Comparison of ENCODE assay signal across 1 cellular context in the genomic region with DNA sequence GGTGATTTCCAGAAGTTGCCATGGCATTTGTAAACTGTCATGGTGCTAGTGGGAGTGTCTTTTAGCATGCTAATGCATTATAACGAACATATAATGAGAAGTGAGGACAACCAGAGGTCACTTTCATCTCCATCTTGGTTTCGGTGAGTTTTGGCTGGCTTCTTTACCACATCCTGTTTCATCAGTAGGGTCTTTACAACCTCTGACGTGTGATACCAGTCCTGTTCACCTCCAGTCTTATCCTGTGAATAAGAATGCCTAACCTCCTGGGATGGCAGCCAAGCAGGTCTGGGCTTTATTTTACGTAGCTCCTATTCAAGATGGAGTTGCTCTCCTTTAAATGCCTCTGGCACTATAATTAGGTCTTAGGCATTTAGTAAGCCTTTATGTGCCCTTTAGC.
TF ChIP-seq lines count a peak whose summit lies in the region.

No MANE protein-coding gene starts in this region.

TF ChIP-seq in H1, 55 proteins besides CTCF, POLR2A, EP300 and RAD21 (continued from another document):
- TF ChIP-seq MAFK (IDR thresholded peaks at IDR 0.05; ENCODE audit: low read depth, low read length) (no peak), SP2 (IDR thresholded peaks at IDR 0.05; ENCODE audit: low read length) (no peak)
